In genomic region chr12:124837958-124838803, GRCh38 we compare ENCODE assay signal across 10 cellular contexts. TPM values are rescaled to one million over a fixed set of nuclear protein-coding genes. Genes with fewer than 3 reads are reported as not detected.
DNase-seq lines count a peak whose midpoint lies in the region; ATAC-seq, FAIRE-seq and TF ChIP-seq lines count a peak whose summit lies in the region.
"Had no signal": no experiment of that assay in that cellular context is flagged by ENCODE, and none has a peak within 500 bp of the region (broad histone marks: within the 10 kb centered on the region; RNA-seq: fewer than 3 reads in every experiment).

No MANE protein-coding gene starts in this region.

- H3K27ac ChIP-seq in A549 (peak overlapping the region; percentile 84 to 93), astrocyte (ENCODE audit: low read depth, low read length) (peak overlapping the region; percentile 34), subcutaneous abdominal adipose tissue (ENCODE audit: low read depth, low read length) (peak overlapping the region; percentile 75), OCI-LY7 (ENCODE audit: low read depth, low read length, poor library complexity, severe bottlenecking) (no peak overlapping the region)

- intact Hi-C loops in OCI-LY7 (cut with micrococcal nuclease; ENCODE audit: unreplicated experiment): no loop called here

- H2AFZ ChIP-seq in astrocyte (ENCODE audit: low read depth, low read length): peak overlapping the region; percentile 36
- H2AFZ ChIP-seq in OCI-LY7 (ENCODE audit: low read length): no peak overlapping the region

- H3K9me3 Mint-ChIP-seq in astrocyte (ENCODE audit: unreplicated experiment): peaks cover 2% of the 10 kb centered on the region

- no peak overlapping the region for H3K4me3 ChIP-seq in A549
- no peak overlapping the region for H3K4me3 ChIP-seq in astrocyte (ENCODE audit: insufficient read depth, low read depth, low read length)
- H3K4me3 ChIP-seq in subcutaneous abdominal adipose tissue (ENCODE audit: low read depth in 1 of 5, low read length in 5 of 5): no peak overlapping the region
- H3K4me3 ChIP-seq in OCI-LY7 (ENCODE audit: low read depth, low read length, poor library complexity, severe bottlenecking): no peak overlapping the region

- no peaks in the 10 kb centered on the region for H3K9me3 ChIP-seq in A549
- no peaks in the 10 kb centered on the region for H3K9me3 ChIP-seq in astrocyte (ENCODE audit: insufficient read depth, low read depth, low read length)
- H3K9me3 ChIP-seq in subcutaneous abdominal adipose tissue (ENCODE audit: control insufficient read depth in 5 of 5, low read length in 5 of 5): no peaks in the 10 kb centered on the region
- no peaks in the 10 kb centered on the region for H3K9me3 ChIP-seq in OCI-LY7 (ENCODE audit: low read length)
- H3K9me3 ChIP-seq: Caco-2 had no signal

- H3K36me3 ChIP-seq in astrocyte (ENCODE audit: insufficient read depth, low read length) (no peaks in the 10 kb centered on the region), subcutaneous abdominal adipose tissue (ENCODE audit: control insufficient read depth in 5 of 5, insufficient read depth in 5 of 5, low read length in 5 of 5) (peaks cover 0 to 2% (median 0%) of the 10 kb centered on the region in 5 donors), OCI-LY7 (ENCODE audit: insufficient read depth, low read length) (no peaks in the 10 kb centered on the region)

- peak; percentile 94 to 99 for DNase-seq in A549 (ENCODE audit: low read depth in 1 of 2, low spot score in 1 of 2)
- peak; percentile 99 for DNase-seq in LoVo (ENCODE audit: low spot score)
- peak; percentile 98 for DNase-seq in astrocyte (ENCODE audit: low read depth)
- DNase-seq in hypothalamus (lab: John Stamatoyannopoulos, UW): peak in 30 of 51 donors; percentile 14 to 77 (median 52)
- no peak for DNase-seq in OCI-LY7 (ENCODE audit: low spot score)
- no peak for DNase-seq in MV-4-11 (lab: John Stamatoyannopoulos, UW)

- CTCF ChIA-PET in A549 (lab: Yijun Ruan, JAX) (interaction anchor here (0.5 to 2.9 kb wide), 6 partner anchors 10 to 802 kb away, joined by 3 to 7 read pairs (median 3); no protein-coding TSS in a partner anchor), OCI-LY7 (lab: Charles Lee; ENCODE audit: unreplicated experiment) (no interaction called here)

- peak; percentile 94 for ATAC-seq in A549
- ATAC-seq in GM19351 (IDR thresholded peaks at IDR 0.05; ENCODE audit: unreplicated experiment): no peak

- H3K9me2 ChIP-seq in OCI-LY7 (ENCODE audit: insufficient read depth, low read length): no peaks in the 10 kb centered on the region

- peaks cover 6% of the 10 kb centered on the region for H3K4me1 Mint-ChIP-seq in astrocyte (ENCODE audit: low read depth, unreplicated experiment)

- FAIRE-seq in A549 (lab: Jason Lieb, UNC): peak; percentile 96
- no peak for FAIRE-seq in astrocyte (lab: Jason Lieb, UNC)
- FAIRE-seq: TTC549 had no signal

- TF ChIP-seq RAD21 in A549 (conservative IDR thresholded peaks at IDR 0.05 in 1 of 2, IDR thresholded peaks at IDR 0.05 in 1 of 2): peak in 1 of 2 experiments; percentile 49; a peak in 4 of 5 replicates

- no peak overlapping the region for H3K27ac Mint-ChIP-seq in astrocyte (ENCODE audit: unreplicated experiment)

- 10% methylated on average over 14 of the region's 16 CpGs for WGBS in A549 (ENCODE audit: missing lambda C conversion rate)

- no peak for TF ChIP-seq CTCF in A549 (IDR thresholded peaks at IDR 0.05)
- no peak for TF ChIP-seq CTCF in astrocyte (IDR thresholded peaks at IDR 0.05; ENCODE audit: insufficient read depth, low read depth, low read length)
- TF ChIP-seq CTCF in OCI-LY7 (conservative IDR thresholded peaks at IDR 0.05; ENCODE audit: low read length): no peak

- POLR2A ChIA-PET in A549 (lab: Yijun Ruan, JAX): interaction anchor here (0.6 to 2.2 kb wide), 7 partner anchors 9 to 77 kb away, joined by 3 to 24 read pairs (median 5); partner anchors contain the start of genes SCARB1 and UBC
- POLR2A ChIA-PET in OCI-LY7 (lab: Charles Lee): interaction anchor here (1.0 kb wide), 1 partner anchor 15 kb away, joined by 3 read pairs; no protein-coding TSS in a partner anchor

- peak overlapping the region; percentile 42 for H3K9ac ChIP-seq in astrocyte (ENCODE audit: low read length)
- no peak overlapping the region for H3K9ac ChIP-seq in subcutaneous abdominal adipose tissue (ENCODE audit: low read length in 5 of 5)

- H3K4me3 Mint-ChIP-seq in astrocyte (ENCODE audit: unreplicated experiment): no peak overlapping the region

- H3K4me1 ChIP-seq in A549: peaks cover 69% of the 10 kb centered on the region
- H3K4me1 ChIP-seq in astrocyte (ENCODE audit: insufficient read depth, low read length): peaks cover 8% of the 10 kb centered on the region
- peaks cover 10 to 58% (median 42%) of the 10 kb centered on the region in 5 donors for H3K4me1 ChIP-seq in subcutaneous abdominal adipose tissue (ENCODE audit: control insufficient read depth in 5 of 5, insufficient read depth in 5 of 5, low read length in 5 of 5)
- H3K4me1 ChIP-seq in OCI-LY7 (ENCODE audit: insufficient read depth, low read length, poor library complexity, severe bottlenecking): no peaks in the 10 kb centered on the region

- peaks cover 6% of the 10 kb centered on the region for H3K36me3 Mint-ChIP-seq in astrocyte (ENCODE audit: low read depth, unreplicated experiment)

- H3K79me2 ChIP-seq in astrocyte (ENCODE audit: insufficient read depth, low read length) (no peaks in the 10 kb centered on the region), OCI-LY7 (ENCODE audit: insufficient read depth, low read depth, low read length) (no peaks in the 10 kb centered on the region)

- TF ChIP-seq EP300 in A549 (IDR thresholded peaks at IDR 0.05): peak; percentile 32 to 80; a peak in 2 of 5 replicates

- TF ChIP-seq POLR2A in A549 (IDR thresholded peaks at IDR 0.05; ENCODE audit: low read length): no peak

- BruUV-seq in OCI-LY7 (replicated peaks; lab: Mats Ljungman, UMichigan): no TSS peak

- H3K4me2 ChIP-seq in A549: peak overlapping the region; percentile 70
- H3K4me2 ChIP-seq in astrocyte (ENCODE audit: low read length): peak overlapping the region; percentile 52
- no peak overlapping the region for H3K4me2 ChIP-seq in OCI-LY7 (ENCODE audit: low read length)

- H4K20me1 ChIP-seq in astrocyte (ENCODE audit: insufficient read depth, low read length) (peaks cover 22% of the 10 kb centered on the region), OCI-LY7 (ENCODE audit: insufficient read depth, low read length) (no peaks in the 10 kb centered on the region)

- peaks cover 3% of the 10 kb centered on the region for H3K27me3 Mint-ChIP-seq in astrocyte (ENCODE audit: low read depth, unreplicated experiment)

- H3K27me3 ChIP-seq in astrocyte (ENCODE audit: insufficient read depth, low read length) (no peaks in the 10 kb centered on the region), subcutaneous abdominal adipose tissue (ENCODE audit: control insufficient read depth in 5 of 5, insufficient read depth in 4 of 5, low read length in 5 of 5) (no peaks in the 10 kb centered on the region)

TF ChIP-seq in A549, 52 proteins besides CTCF, POLR2A, EP300 and RAD21 (continues in another document):
- TF ChIP-seq ESRRA (IDR thresholded peaks at IDR 0.05; ENCODE audit: borderline replicate concordance, low read length) (no peak), MAZ (IDR thresholded peaks at IDR 0.05; ENCODE audit: borderline replicate concordance, low read depth, low read length) (no peak), RARB (CRISPR knock-in tag; IDR thresholded peaks at IDR 0.05) (no peak), TFCP2L1 (CRISPR knock-in tag; IDR thresholded peaks at IDR 0.05) (no peak), KDM5A (IDR thresholded peaks at IDR 0.05) (no peak), ZSCAN20 (CRISPR knock-in tag; IDR thresholded peaks at IDR 0.05) (no peak), EHF (CRISPR knock-in tag; IDR thresholded peaks at IDR 0.05) (peak; percentile 17; the same call in 1 of the 2 replicates), PBX3 (IDR thresholded peaks at IDR 0.05) (peak; percentile 63; the same call in 1 of the 2 replicates), TP53 (CRISPR knock-in tag; IDR thresholded peaks at IDR 0.05) (no peak), NR3C1 (IDR thresholded peaks at IDR 0.05) (no peak), RFX5 (IDR thresholded peaks at IDR 0.05) (no peak), NPAS2 (CRISPR knock-in tag; IDR thresholded peaks at IDR 0.05; ENCODE audit: borderline replicate concordance) (no peak), HOXB13 (CRISPR knock-in tag; IDR thresholded peaks at IDR 0.05; ENCODE audit: low read depth) (0 out of 2 replicates have a peak, but pooled peaks have one; percentile 55), EHMT2 (IDR thresholded peaks at IDR 0.05; ENCODE audit: low read depth) (no peak), ZFP36 (IDR thresholded peaks at IDR 0.05; ENCODE audit: borderline replicate concordance, partially characterized antibody) (no peak), ATOH8 (CRISPR knock-in tag; IDR thresholded peaks at IDR 0.05; ENCODE audit: low read depth) (no peak), CHD4 (IDR thresholded peaks at IDR 0.05; ENCODE audit: borderline replicate concordance) (no peak), CBX2 (IDR thresholded peaks at IDR 0.05; ENCODE audit: borderline replicate concordance, low read depth) (no peak), RCOR1 (IDR thresholded peaks at IDR 0.05; ENCODE audit: low read depth, low read length) (no peak)

RNA-seq across cellular contexts. Expression of gene SCARB1, which starts 25.5 kb away (rescaled TPM):
- 81.1 and 111 TPM in 2 replicates for polyA plus RNA-seq in A549 (2011; rRNA removed)
- polyA plus RNA-seq in A549 (2012; cell fraction: cytosol; rRNA removed): 281 and 385 TPM in 2 replicates
- 568 and 899 TPM in 2 replicates for polyA plus RNA-seq in A549 (2012; cell fraction: nucleus; rRNA removed)
- polyA plus RNA-seq in A549 (2017; fragmentation: RNase III; extraction: RNeasy Plus Mini Kit Qiagen cat#74134 plus additional on column Dnase treatment): 151 to 160 TPM (median 154 TPM) in 3 replicates
- 151 and 173 TPM in 2 replicates for polyA minus RNA-seq in A549 (2011; rRNA and poly(A)+ RNA removed)
- 44.5 and 48.4 TPM in 2 replicates for total RNA-seq in astrocyte
- total RNA-seq in OCI-LY7 (2014; rRNA removed; shearing (Covaris generic)): 24.4 and 42.9 TPM in 2 replicates
- total RNA-seq in OCI-LY7 (2022): 99.0 and 112 TPM in 2 replicates

Comparison
In these comparisons a context has a peak if more than half of its experiments do, and no peak if none do; other contexts are left out.
1. DNase-seq: peak in A549 (2 of 2), LoVo (single experiment), astrocyte (single experiment) and hypothalamus (30 of 51); none in OCI-LY7 (single experiment) and MV-4-11 (single experiment).